Comparison of ENCODE assay signal across 23 cellular contexts in genomic region chr16:17023606-17024005, GRCh38.
"Had no signal": no experiment of that assay in that cellular context is flagged by ENCODE, and none has a peak within 500 bp of the region (broad histone marks: within the 10 kb centered on the region; RNA-seq: fewer than 3 reads in every experiment).

No MANE protein-coding gene starts in this region.

- H3K36me3 ChIP-seq: breast epithelium had no signal

- H3K4me3 Mint-ChIP-seq: activated CD8-positive, alpha-beta T cell treated with anti-CD3 and anti-CD28 coated beads for 36 hours; activated naive CD4-positive, alpha-beta T cell treated with anti-CD3 and anti-CD28 coated beads, Interleukin-2, amount 10 ng/mL, durations not matched to agents 7 days and 5 days; activated naive CD8-positive, alpha-beta T cell treated with anti-CD3 and anti-CD28 coated beads, Interleukin-2, amount 10 ng/mL, durations not matched to agents 7 days and 5 days; activated T-cell treated with anti-CD3 and anti-CD28 coated beads, Interleukin-2, amount 50 U/mL, for 72 hours had no signal

- H3K4me3 ChIP-seq: breast epithelium, SK-N-MC had no signal

- ATAC-seq: activated CD4-positive, CD25-positive, alpha-beta regulatory T cell treated with anti-CD3 and anti-CD28 coated beads, Interleukin-2, amount 50 U/mL, for 24 hours; activated CD8-positive, alpha-beta T cell treated with anti-CD3 and anti-CD28 coated beads for 36 hours; activated T-cell treated with anti-CD3 and anti-CD28 coated beads, Interleukin-2, amount 50 U/mL, for 72 hours had no signal

- H3K36me3 Mint-ChIP-seq: activated naive CD4-positive, alpha-beta T cell treated with anti-CD3 and anti-CD28 coated beads, Interleukin-2, amount 10 ng/mL, durations not matched to agents 7 days and 5 days had no signal

- H3K27ac ChIP-seq: breast epithelium, SK-N-MC, VCaP had no signal

- H3K9me3 ChIP-seq: breast epithelium had no signal

- H3K27me3 Mint-ChIP-seq: activated CD8-positive, alpha-beta T cell treated with anti-CD3 and anti-CD28 coated beads for 36 hours had no signal

- DNase-seq: activated CD4-positive, alpha-beta T cell treated with anti-CD3 and anti-CD28 coated beads for 4 hours; activated CD8-positive, alpha-beta memory T cell treated with anti-CD3 and anti-CD28 coated beads, Interleukin-2, amount 50 U/mL, for 4 hours; activated CD8-positive, alpha-beta T cell treated with anti-CD3 and anti-CD28 coated beads for 36 hours; activated gamma-delta T cell treated with Interleukin-2 at 50 U/mL for 16 hours; activated naive CD4-positive, alpha-beta T cell treated with anti-CD3 and anti-CD28 coated beads, Interleukin-2, amount 10 ng/mL, durations not matched to agents 7 days and 5 days; activated naive CD8-positive, alpha-beta T cell treated with anti-CD3 and anti-CD28 coated beads, Interleukin-2, amount 10 ng/mL, durations not matched to agents 7 days and 5 days; activated T-cell treated with anti-CD3 and anti-CD28 coated beads, Interleukin-2, amount 50 U/mL, for 72 hours; aorta; caudate nucleus; NCI-H1092; NCI-H1417 treated with DMSO at 0.1 percent for 48 hours; NCI-H1694 treated with DMSO at 0.1 percent for 48 hours; NCI-H2029 treated with DMSO at 0.1 percent for 48 hours; NCI-H345; NCI-H510A; NCI-H526 treated with DMSO at 0.1 percent for 48 hours; NCI-H82; T-helper 1 cell had no signal

- H3K27ac Mint-ChIP-seq: activated CD8-positive, alpha-beta T cell treated with anti-CD3 and anti-CD28 coated beads for 36 hours; activated naive CD4-positive, alpha-beta T cell treated with anti-CD3 and anti-CD28 coated beads, Interleukin-2, amount 10 ng/mL, durations not matched to agents 7 days and 5 days; activated naive CD8-positive, alpha-beta T cell treated with anti-CD3 and anti-CD28 coated beads, Interleukin-2, amount 10 ng/mL, durations not matched to agents 7 days and 5 days; activated T-cell treated with anti-CD3 and anti-CD28 coated beads, Interleukin-2, amount 50 U/mL, for 72 hours; activated T-helper 2 cell treated with anti-CD3 and anti-CD28 coated beads, Interferon-gamma antibody, Interleukin-2, Interleukin-4, amounts not matched to agents 10 μg/mL and 5 μg/mL and 100 μg/mL, durations not matched to agents 14 hours and 24 hours and 36 hours had no signal

- H3K4me1 ChIP-seq: breast epithelium had no signal

- H3K9me3 Mint-ChIP-seq: activated naive CD4-positive, alpha-beta T cell treated with anti-CD3 and anti-CD28 coated beads, Interleukin-2, amount 10 ng/mL, durations not matched to agents 7 days and 5 days; activated T-cell treated with anti-CD3 and anti-CD28 coated beads, Interleukin-2, amount 50 U/mL, for 72 hours had no signal

- H3K27me3 ChIP-seq: breast epithelium had no signal
